In the genomic region with DNA sequence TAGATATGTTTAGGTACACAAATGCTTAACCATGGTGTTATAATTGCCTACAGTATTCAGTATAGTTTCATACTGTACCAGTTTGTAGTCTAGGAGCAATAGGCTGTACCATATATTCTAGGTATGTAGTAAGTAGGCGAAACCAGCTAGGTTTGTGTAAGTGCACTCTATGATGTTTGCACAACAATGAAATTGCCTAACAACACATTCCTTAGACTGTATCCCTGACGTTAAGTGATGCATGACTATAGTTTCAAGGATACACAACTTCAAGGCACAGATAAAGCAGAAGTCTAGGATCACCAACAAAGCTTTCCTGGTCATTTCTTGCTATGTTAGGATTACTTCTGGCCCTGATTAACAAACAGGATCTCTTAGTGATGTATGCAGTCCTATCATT, we compare ENCODE assay signal across 27 cellular contexts.
DNase-seq lines count a peak whose midpoint lies in the region; ATAC-seq, FAIRE-seq and TF ChIP-seq lines count a peak whose summit lies in the region.
"Had no signal": no experiment of that assay in that cellular context is flagged by ENCODE, and none has a peak within 500 bp of the region (broad histone marks: within the 10 kb centered on the region; RNA-seq: fewer than 3 reads in every experiment).

No MANE protein-coding gene starts in this region.

- H3K27me3 Mint-ChIP-seq in MCF 10A (ENCODE audit: insufficient read depth, unreplicated experiment) = no peaks in the 10 kb centered on the region

- H3K27ac ChIP-seq in breast epithelium (no peak overlapping the region), lower lobe of right lung (peak overlapping the region; percentile 9), ovary (no peak overlapping the region)
- H3K27ac ChIP-seq: GM23248, left ventricle myocardium inferior, neutrophil, Peyer's patch, WERI-Rb-1 had no signal

- no peaks in the 10 kb centered on the region for H3K4me1 Mint-ChIP-seq in MCF 10A (ENCODE audit: insufficient read depth, unreplicated experiment)
- H3K4me1 Mint-ChIP-seq: activated naive CD8-positive, alpha-beta T cell treated with anti-CD3 and anti-CD28 coated beads for 36 hours had no signal

- H3K36me3 ChIP-seq in breast epithelium (no peaks in the 10 kb centered on the region), lower lobe of right lung (no peaks in the 10 kb centered on the region), ovary (no peaks in the 10 kb centered on the region)
- H3K36me3 ChIP-seq: BE2C, left ventricle myocardium inferior, neutrophil, Peyer's patch, WERI-Rb-1 had no signal

- no peak overlapping the region for H3K4me3 Mint-ChIP-seq in MCF 10A (ENCODE audit: unreplicated experiment)
- H3K4me3 Mint-ChIP-seq: activated naive CD8-positive, alpha-beta T cell treated with anti-CD3 and anti-CD28 coated beads for 36 hours; T-helper 2 cell treated with Interferon-gamma antibody and Interleukin-4, amounts not matched to agents 5 μg/mL and 100 μg/mL, for 36 hours had no signal

- H3K9me3 ChIP-seq in breast epithelium (no peaks in the 10 kb centered on the region), lower lobe of right lung (no peaks in the 10 kb centered on the region), ovary (no peaks in the 10 kb centered on the region)
- H3K9me3 ChIP-seq: BE2C, left ventricle myocardium inferior, neutrophil, Peyer's patch, SK-N-SH had no signal

- ATAC-seq in lower lobe of right lung = peak; percentile 89 to 90
- ATAC-seq: stimulated activated naive CD8-positive, alpha-beta T cell treated with anti-CD3 and anti-CD28 coated beads, Interleukin-15, Interleukin-2, amounts not matched to agents 100 U/mL and 50 U/mL, for 24 hours had no signal

- no peaks in the 10 kb centered on the region for H3K36me3 Mint-ChIP-seq in MCF 10A (ENCODE audit: insufficient read depth, unreplicated experiment)
- H3K36me3 Mint-ChIP-seq: activated naive CD8-positive, alpha-beta T cell treated with anti-CD3 and anti-CD28 coated beads for 36 hours had no signal

- no peaks in the 10 kb centered on the region for H3K4me1 ChIP-seq in breast epithelium
- no peaks in the 10 kb centered on the region for H3K4me1 ChIP-seq in lower lobe of right lung
- H3K4me1 ChIP-seq in ovary (ENCODE audit: insufficient read depth) = no peaks in the 10 kb centered on the region
- H3K4me1 ChIP-seq: BE2C, Peyer's patch had no signal

- CTCF ChIA-PET in MCF 10A (lab: Yijun Ruan, JAX) = interaction anchor here (3.3 kb wide), 1 partner anchor 8 kb away, joined by 16 read pairs; no protein-coding TSS in a partner anchor

- H3K4me3 ChIP-seq in breast epithelium (no peak overlapping the region), epithelial cell of esophagus (ENCODE audit: low read length) (no peak overlapping the region), lower lobe of right lung (no peak overlapping the region), ovary (no peak overlapping the region)
- H3K4me3 ChIP-seq: GM23248, left ventricle myocardium inferior, Peyer's patch had no signal

- no peaks in the 10 kb centered on the region for H3K27me3 ChIP-seq in breast epithelium
- H3K27me3 ChIP-seq in lower lobe of right lung (ENCODE audit: low read depth) = no peaks in the 10 kb centered on the region
- no peaks in the 10 kb centered on the region for H3K27me3 ChIP-seq in ovary
- H3K27me3 ChIP-seq: neutrophil, Peyer's patch had no signal

- no peak for FAIRE-seq in GM19239 (lab: Jason Lieb, UNC)
- FAIRE-seq: A204.1, colon had no signal

- TF ChIP-seq POLR2A in breast epithelium (IDR thresholded peaks at IDR 0.05) = no peak
- no peak for TF ChIP-seq POLR2A in ovary (IDR thresholded peaks at IDR 0.05)

- TF ChIP-seq CTCF in MCF 10A (IDR thresholded peaks at IDR 0.05; ENCODE audit: unreplicated experiment) (no peak), breast epithelium (IDR thresholded peaks at IDR 0.05) (no peak), epithelial cell of esophagus (IDR thresholded peaks at IDR 0.05; ENCODE audit: insufficient read depth, low read depth, low read length, missing control alignments) (no peak), lower lobe of right lung (IDR thresholded peaks at IDR 0.05) (no peak), ovary (IDR thresholded peaks at IDR 0.05) (no peak)

- POLR2A ChIA-PET in MCF 10A (lab: Yijun Ruan, JAX) = interaction anchor here (0.6 to 1.7 kb wide), 3 partner anchors 9 to 143 kb away, joined by 3 to 6 read pairs (median 4); a partner anchor contains a TSS

- 50 to 56% (median 52%) methylated on average over 2 of the region's 2 CpGs for WGBS in ovary, 3 donors

- intact Hi-C loops in MCF 10A (cut with micrococcal nuclease) = loop anchor here (10.0 kb wide), 1 partner anchor 201 kb away; no protein-coding TSS in a partner anchor
- intact Hi-C loops in breast epithelium (cut with DNase I; ENCODE audit: low total_unique reads) = no loop called here
- intact Hi-C loops in lower lobe of right lung (cut with DNase I) = no loop called here
- intact Hi-C loops in ovary (cut with DNase I) = no loop called here

- TF ChIP-seq EP300 in ovary (IDR thresholded peaks at IDR 0.05) = no peak

- H3K9me3 Mint-ChIP-seq in MCF 10A (ENCODE audit: unreplicated experiment) = no peaks in the 10 kb centered on the region
- H3K9me3 Mint-ChIP-seq: activated naive CD8-positive, alpha-beta T cell treated with anti-CD3 and anti-CD28 coated beads for 36 hours; T-helper 2 cell treated with Interferon-gamma antibody and Interleukin-4, amounts not matched to agents 5 μg/mL and 100 μg/mL, for 36 hours had no signal

- peak; percentile 22 for DNase-seq in MCF 10A (ENCODE audit: unreplicated experiment)
- no peak for DNase-seq in breast epithelium (ENCODE audit: low spot score in 2 of 2)
- DNase-seq in epithelial cell of esophagus (ENCODE audit: low read depth) = peak; percentile 58
- no peak for DNase-seq in lower lobe of right lung
- no peak for DNase-seq in NCI-H446 treated with DMSO at 0.1 percent for 48 hours (lab: John Stamatoyannopoulos, UW)
- no peak for DNase-seq in ovary
- DNase-seq in hippocampal formation (lab: John Stamatoyannopoulos, UW) = no peak
- no peak for DNase-seq in GM19239 (ENCODE audit: insufficient read length, low spot score)
- DNase-seq: activated naive CD8-positive, alpha-beta T cell treated with anti-CD3 and anti-CD28 coated beads for 36 hours; BE2C; COR-L47; EL; GM23248; left ventricle myocardium inferior; NCI-H1105; NCI-H2081; NCI-H510A; Peyer's patch; retina; SK-N-SH; stimulated activated CD4-positive, alpha-beta T cell treated with anti-CD3 and anti-CD28 coated beads, Interleukin-4, amount 100 ng/mL, for 4 hours; stimulated activated naive CD8-positive, alpha-beta T cell treated with anti-CD3 and anti-CD28 coated beads, Interleukin-15, Interleukin-2, amounts not matched to agents 100 U/mL and 50 U/mL, for 24 hours; WERI-Rb-1 had no signal

- H3K27ac Mint-ChIP-seq in MCF 10A (ENCODE audit: low read depth, unreplicated experiment) = no peak overlapping the region
- H3K27ac Mint-ChIP-seq: activated naive CD8-positive, alpha-beta T cell treated with anti-CD3 and anti-CD28 coated beads for 36 hours; T-helper 2 cell treated with Interferon-gamma antibody and Interleukin-4, amounts not matched to agents 5 μg/mL and 100 μg/mL, for 36 hours had no signal

- no TSS peak for BruUV-seq in MCF 10A (replicated peaks; lab: Mats Ljungman, UMichigan)

Comparison
In these comparisons a context has a peak if more than half of its experiments do, and no peak if none do; other contexts are left out.
1. DNase-seq: peak in MCF 10A (single experiment) and epithelial cell of esophagus (single experiment); none in breast epithelium (0 of 2), lower lobe of right lung (single experiment), NCI-H446 treated with DMSO at 0.1 percent for 48 hours (single experiment), ovary (0 of 5), hippocampal formation (0 of 2) and GM19239 (single experiment).